Comparison of ENCODE assay signal across 3 cellular contexts in the genomic region with DNA sequence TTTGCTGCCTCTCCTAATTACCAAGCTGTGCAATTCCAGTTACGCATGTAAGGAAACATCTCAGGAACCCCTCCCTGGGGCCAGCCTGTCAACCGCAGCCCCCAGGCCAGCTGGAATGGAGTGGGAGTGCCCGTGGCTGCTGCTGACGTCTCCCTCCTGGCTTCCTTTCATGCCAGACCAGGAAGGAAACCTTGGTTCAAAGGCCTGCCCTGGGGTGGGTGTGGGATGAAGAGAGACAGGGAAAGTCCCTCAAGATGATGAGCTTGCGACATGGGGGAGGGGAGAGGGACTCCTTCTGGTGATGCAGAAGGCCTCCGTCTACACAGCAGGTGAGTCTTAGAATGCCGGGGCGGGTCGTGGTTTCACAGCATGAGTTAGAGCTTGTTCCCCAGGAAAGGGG.
TF ChIP-seq lines count a peak whose summit lies in the region.

No MANE protein-coding gene starts in this region.

TF ChIP-seq in SK-N-SH, 30 proteins besides CTCF, POLR2A, EP300 and RAD21:
- no peak for TF ChIP-seq POLR2AphosphoS5 (IDR thresholded peaks at IDR 0.05; ENCODE audit: low read depth, low read length)
- no peak for TF ChIP-seq NRF1 (IDR thresholded peaks at IDR 0.05; ENCODE audit: low read depth, low read length)
- TF ChIP-seq TAF1 (IDR thresholded peaks at IDR 0.05; ENCODE audit: borderline replicate concordance, low read depth, low read length): no peak
- no peak for TF ChIP-seq SMC3 (IDR thresholded peaks at IDR 0.05; ENCODE audit: low read depth, low read length)
- no peak for TF ChIP-seq FOSL2 (IDR thresholded peaks at IDR 0.05; ENCODE audit: borderline replicate concordance, low read depth)
- TF ChIP-seq MEF2A (IDR thresholded peaks at IDR 0.05; ENCODE audit: borderline replicate concordance, low read depth): no peak
- TF ChIP-seq GABPA (IDR thresholded peaks at IDR 0.05; ENCODE audit: low read depth): no peak
- TF ChIP-seq YY1 (IDR thresholded peaks at IDR 0.05; ENCODE audit: low read depth): no peak
- TF ChIP-seq, protein P1, sequence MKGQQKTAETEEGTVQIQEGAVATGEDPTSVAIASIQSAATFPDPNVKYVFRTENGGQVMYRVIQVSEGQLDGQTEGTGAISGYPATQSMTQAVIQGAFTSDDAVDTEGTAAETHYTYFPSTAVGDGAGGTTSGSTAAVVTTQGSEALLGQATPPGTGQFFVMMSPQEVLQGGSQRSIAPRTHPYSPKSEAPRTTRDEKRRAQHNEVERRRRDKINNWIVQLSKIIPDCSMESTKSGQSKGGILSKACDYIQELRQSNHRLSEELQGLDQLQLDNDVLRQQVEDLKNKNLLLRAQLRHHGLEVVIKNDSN (IDR thresholded peaks at IDR 0.05; ENCODE audit: borderline replicate concordance, low read depth): no peak
- TF ChIP-seq RXRA (IDR thresholded peaks at IDR 0.05; ENCODE audit: borderline replicate concordance, low read depth): no peak
- TF ChIP-seq RFX5 (IDR thresholded peaks at IDR 0.05; ENCODE audit: low read length): no peak
- no peak for TF ChIP-seq NFIC (IDR thresholded peaks at IDR 0.05; ENCODE audit: borderline replicate concordance)

TF ChIP-seq in SK-N-SH treated with all-trans-retinoic acid at 6 μM for 48 hours, 23 proteins besides CTCF, POLR2A, EP300 and RAD21:
- TF ChIP-seq TCF4 (CRISPR knock-in tag; IDR thresholded peaks at IDR 0.05; ENCODE audit: borderline replicate concordance): no peak
- TF ChIP-seq, protein P2, sequence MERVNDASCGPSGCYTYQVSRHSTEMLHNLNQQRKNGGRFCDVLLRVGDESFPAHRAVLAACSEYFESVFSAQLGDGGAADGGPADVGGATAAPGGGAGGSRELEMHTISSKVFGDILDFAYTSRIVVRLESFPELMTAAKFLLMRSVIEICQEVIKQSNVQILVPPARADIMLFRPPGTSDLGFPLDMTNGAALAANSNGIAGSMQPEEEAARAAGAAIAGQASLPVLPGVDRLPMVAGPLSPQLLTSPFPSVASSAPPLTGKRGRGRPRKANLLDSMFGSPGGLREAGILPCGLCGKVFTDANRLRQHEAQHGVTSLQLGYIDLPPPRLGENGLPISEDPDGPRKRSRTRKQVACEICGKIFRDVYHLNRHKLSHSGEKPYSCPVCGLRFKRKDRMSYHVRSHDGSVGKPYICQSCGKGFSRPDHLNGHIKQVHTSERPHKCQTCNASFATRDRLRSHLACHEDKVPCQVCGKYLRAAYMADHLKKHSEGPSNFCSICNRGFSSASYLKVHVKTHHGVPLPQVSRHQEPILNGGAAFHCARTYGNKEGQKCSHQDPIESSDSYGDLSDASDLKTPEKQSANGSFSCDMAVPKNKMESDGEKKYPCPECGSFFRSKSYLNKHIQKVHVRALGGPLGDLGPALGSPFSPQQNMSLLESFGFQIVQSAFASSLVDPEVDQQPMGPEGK (CRISPR knock-in tag; IDR thresholded peaks at IDR 0.05; ENCODE audit: borderline replicate concordance): no peak
- TF ChIP-seq, protein P3, sequence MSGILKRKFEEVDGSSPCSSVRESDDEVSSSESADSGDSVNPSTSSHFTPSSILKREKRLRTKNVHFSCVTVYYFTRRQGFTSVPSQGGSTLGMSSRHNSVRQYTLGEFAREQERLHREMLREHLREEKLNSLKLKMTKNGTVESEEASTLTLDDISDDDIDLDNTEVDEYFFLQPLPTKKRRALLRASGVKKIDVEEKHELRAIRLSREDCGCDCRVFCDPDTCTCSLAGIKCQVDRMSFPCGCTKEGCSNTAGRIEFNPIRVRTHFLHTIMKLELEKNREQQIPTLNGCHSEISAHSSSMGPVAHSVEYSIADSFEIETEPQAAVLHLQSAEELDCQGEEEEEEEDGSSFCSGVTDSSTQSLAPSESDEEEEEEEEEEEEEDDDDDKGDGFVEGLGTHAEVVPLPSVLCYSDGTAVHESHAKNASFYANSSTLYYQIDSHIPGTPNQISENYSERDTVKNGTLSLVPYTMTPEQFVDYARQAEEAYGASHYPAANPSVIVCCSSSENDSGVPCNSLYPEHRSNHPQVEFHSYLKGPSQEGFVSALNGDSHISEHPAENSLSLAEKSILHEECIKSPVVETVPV (CRISPR knock-in tag; IDR thresholded peaks at IDR 0.05): no peak
- no peak for TF ChIP-seq TOX (CRISPR knock-in tag; IDR thresholded peaks at IDR 0.05; ENCODE audit: borderline replicate concordance)
- no peak for TF ChIP-seq ARNTL (CRISPR knock-in tag; IDR thresholded peaks at IDR 0.05; ENCODE audit: borderline replicate concordance, low read depth)
- no peak for TF ChIP-seq PPARA (CRISPR knock-in tag; IDR thresholded peaks at IDR 0.05; ENCODE audit: borderline replicate concordance)
- no peak for TF ChIP-seq ZC3H10 (CRISPR knock-in tag; IDR thresholded peaks at IDR 0.05)
- no peak for TF ChIP-seq BACH2 (CRISPR knock-in tag; IDR thresholded peaks at IDR 0.05; ENCODE audit: borderline replicate concordance)
- TF ChIP-seq, protein P4, sequence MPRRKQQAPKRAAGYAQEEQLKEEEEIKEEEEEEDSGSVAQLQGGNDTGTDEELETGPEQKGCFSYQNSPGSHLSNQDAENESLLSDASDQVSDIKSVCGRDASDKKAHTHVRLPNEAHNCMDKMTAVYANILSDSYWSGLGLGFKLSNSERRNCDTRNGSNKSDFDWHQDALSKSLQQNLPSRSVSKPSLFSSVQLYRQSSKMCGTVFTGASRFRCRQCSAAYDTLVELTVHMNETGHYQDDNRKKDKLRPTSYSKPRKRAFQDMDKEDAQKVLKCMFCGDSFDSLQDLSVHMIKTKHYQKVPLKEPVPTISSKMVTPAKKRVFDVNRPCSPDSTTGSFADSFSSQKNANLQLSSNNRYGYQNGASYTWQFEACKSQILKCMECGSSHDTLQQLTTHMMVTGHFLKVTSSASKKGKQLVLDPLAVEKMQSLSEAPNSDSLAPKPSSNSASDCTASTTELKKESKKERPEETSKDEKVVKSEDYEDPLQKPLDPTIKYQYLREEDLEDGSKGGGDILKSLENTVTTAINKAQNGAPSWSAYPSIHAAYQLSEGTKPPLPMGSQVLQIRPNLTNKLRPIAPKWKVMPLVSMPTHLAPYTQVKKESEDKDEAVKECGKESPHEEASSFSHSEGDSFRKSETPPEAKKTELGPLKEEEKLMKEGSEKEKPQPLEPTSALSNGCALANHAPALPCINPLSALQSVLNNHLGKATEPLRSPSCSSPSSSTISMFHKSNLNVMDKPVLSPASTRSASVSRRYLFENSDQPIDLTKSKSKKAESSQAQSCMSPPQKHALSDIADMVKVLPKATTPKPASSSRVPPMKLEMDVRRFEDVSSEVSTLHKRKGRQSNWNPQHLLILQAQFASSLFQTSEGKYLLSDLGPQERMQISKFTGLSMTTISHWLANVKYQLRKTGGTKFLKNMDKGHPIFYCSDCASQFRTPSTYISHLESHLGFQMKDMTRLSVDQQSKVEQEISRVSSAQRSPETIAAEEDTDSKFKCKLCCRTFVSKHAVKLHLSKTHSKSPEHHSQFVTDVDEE (CRISPR knock-in tag; IDR thresholded peaks at IDR 0.05): no peak
- TF ChIP-seq OSR1 (CRISPR knock-in tag; IDR thresholded peaks at IDR 0.05): no peak
- TF ChIP-seq ISL1 (CRISPR knock-in tag; IDR thresholded peaks at IDR 0.05): no peak
- no peak for TF ChIP-seq ESRRG (CRISPR knock-in tag; IDR thresholded peaks at IDR 0.05)
- no peak for TF ChIP-seq CSDC2 (CRISPR knock-in tag; IDR thresholded peaks at IDR 0.05)
- TF ChIP-seq, protein P5, sequence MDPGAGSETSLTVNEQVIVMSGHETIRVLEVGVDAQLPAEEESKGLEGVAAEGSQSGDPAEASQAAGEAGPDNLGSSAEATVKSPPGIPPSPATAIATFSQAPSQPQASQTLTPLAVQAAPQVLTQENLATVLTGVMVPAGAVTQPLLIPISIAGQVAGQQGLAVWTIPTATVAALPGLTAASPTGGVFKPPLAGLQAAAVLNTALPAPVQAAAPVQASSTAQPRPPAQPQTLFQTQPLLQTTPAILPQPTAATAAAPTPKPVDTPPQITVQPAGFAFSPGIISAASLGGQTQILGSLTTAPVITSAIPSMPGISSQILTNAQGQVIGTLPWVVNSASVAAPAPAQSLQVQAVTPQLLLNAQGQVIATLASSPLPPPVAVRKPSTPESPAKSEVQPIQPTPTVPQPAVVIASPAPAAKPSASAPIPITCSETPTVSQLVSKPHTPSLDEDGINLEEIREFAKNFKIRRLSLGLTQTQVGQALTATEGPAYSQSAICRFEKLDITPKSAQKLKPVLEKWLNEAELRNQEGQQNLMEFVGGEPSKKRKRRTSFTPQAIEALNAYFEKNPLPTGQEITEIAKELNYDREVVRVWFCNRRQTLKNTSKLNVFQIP (CRISPR knock-in tag; IDR thresholded peaks at IDR 0.05; ENCODE audit: borderline replicate concordance, low read depth): no peak
TF ChIP-seq in SK-N-SH treated with all-trans-retinoic acid at 6 μM for 48 hours: peak in this region for 0.

TF ChIP-seq in endothelial cell of umbilical vein, 7 proteins besides CTCF, POLR2A, EP300 and RAD21:
- TF ChIP-seq FOS (IDR thresholded peaks at IDR 0.05; ENCODE audit: borderline replicate concordance, insufficient read depth, low read length): no peak
- TF ChIP-seq POLR2AphosphoS5 (IDR thresholded peaks at IDR 0.05; ENCODE audit: insufficient read depth, low read depth, low read length): no peak
- TF ChIP-seq, protein P6, sequence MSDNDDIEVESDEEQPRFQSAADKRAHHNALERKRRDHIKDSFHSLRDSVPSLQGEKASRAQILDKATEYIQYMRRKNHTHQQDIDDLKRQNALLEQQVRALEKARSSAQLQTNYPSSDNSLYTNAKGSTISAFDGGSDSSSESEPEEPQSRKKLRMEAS (IDR thresholded peaks at IDR 0.05; ENCODE audit: insufficient read depth, insufficient read length): no peak
- no peak for TF ChIP-seq JUN (IDR thresholded peaks at IDR 0.05; ENCODE audit: borderline replicate concordance, insufficient read depth, insufficient read length, low read depth)
- no peak for TF ChIP-seq GATA2 (IDR thresholded peaks at IDR 0.05; ENCODE audit: insufficient read depth, insufficient read length, low read depth, low read length)
- no peak for TF ChIP-seq MYC (IDR thresholded peaks at IDR 0.05; ENCODE audit: low read depth, low read length)
TF ChIP-seq in endothelial cell of umbilical vein: peak in this region for 0.
